10 cellular contexts compared by ENCODE assay signal in genomic region chr17:7559307-7560171, GRCh38. TPM values are rescaled to one million over a fixed set of nuclear protein-coding genes. Genes with fewer than 3 reads are reported as not detected.
DNase-seq lines count a peak whose midpoint lies in the region; ATAC-seq and TF ChIP-seq lines count a peak whose summit lies in the region.
"Had no signal": no experiment of that assay in that cellular context is flagged by ENCODE, and none has a peak within 500 bp of the region (broad histone marks: within the 10 kb centered on the region; RNA-seq: fewer than 3 reads in every experiment).

No MANE protein-coding gene starts in this region.

- peaks cover 78% of the 10 kb centered on the region for H3K4me1 Mint-ChIP-seq in activated naive CD4-positive, alpha-beta T cell treated with anti-CD3 and anti-CD28 coated beads, Interleukin-2, amount 10 ng/mL, durations not matched to agents 7 days and 5 days

- H3K36me3 ChIP-seq in lung (ENCODE audit: control insufficient read depth in 2 of 2, insufficient read depth in 2 of 2, low read length in 2 of 2) = peaks cover 0 to 16% of the 10 kb centered on the region in 2 donors
- H3K36me3 ChIP-seq in tibial artery = peaks cover 6 to 17% (median 7%) of the 10 kb centered on the region in 3 donors

- H3K4me3 Mint-ChIP-seq in activated naive CD4-positive, alpha-beta T cell treated with anti-CD3 and anti-CD28 coated beads, Interleukin-2, amount 10 ng/mL, durations not matched to agents 7 days and 5 days = no peak overlapping the region

- H3K27ac ChIP-seq in angular gyrus (ENCODE audit: low read depth, low read length) (peak overlapping the region; percentile 88), lung (ENCODE audit: low read depth in 1 of 2, low read length in 1 of 2) (peak overlapping the region; percentile 77 to 95), tibial artery (peak overlapping the region; percentile 95 to 96)

- intact Hi-C loops in tibial artery (cut with DNase I; ENCODE audit: low total_unique reads) = loop anchor here (5.0 to 10.0 kb wide), 4 partner anchors 65 to 305 kb away; partner anchors contain the start of genes CTDNEP1, ELP5, FGF11 and KCTD11

- no peak for DNase-seq in activated naive CD4-positive, alpha-beta T cell treated with anti-CD3 and anti-CD28 coated beads, Interleukin-2, amount 10 ng/mL, durations not matched to agents 7 days and 5 days
- DNase-seq in activated naive CD4-positive, alpha-beta T cell treated with Interleukin-2 at 50 U/mL for 16 hours = no peak
- peak; percentile 70 for DNase-seq in lung (ENCODE audit: low spot score)
- DNase-seq in tibial artery = no peak
- DNase-seq in activated CD8-positive, alpha-beta memory T cell treated with anti-CD3 and anti-CD28 coated beads, Interleukin-2, amount 50 U/mL, for 48 hours = no peak
- DNase-seq: T1000 had no signal

- peaks cover 0 to 18% of the 10 kb centered on the region in 2 donors for H3K4me1 ChIP-seq in lung (ENCODE audit: control insufficient read depth in 2 of 2, insufficient read depth in 2 of 2, low read length in 2 of 2)
- peaks cover 0 to 67% (median 61%) of the 10 kb centered on the region in 4 donors for H3K4me1 ChIP-seq in tibial artery

- H3K4me3 ChIP-seq in lung = peak overlapping the region; percentile 23
- peak overlapping the region; percentile 86 to 99 for H3K4me3 ChIP-seq in tibial artery

- no peaks in the 10 kb centered on the region for H3K9me3 Mint-ChIP-seq in activated naive CD4-positive, alpha-beta T cell treated with anti-CD3 and anti-CD28 coated beads, Interleukin-2, amount 10 ng/mL, durations not matched to agents 7 days and 5 days

- ATAC-seq in lung (ENCODE audit: insufficient read depth, low FRiP score) (no peak), GM18907 (IDR thresholded peaks at IDR 0.05; ENCODE audit: unreplicated experiment) (no peak), GM19328 (IDR thresholded peaks at IDR 0.05; ENCODE audit: unreplicated experiment) (no peak)

- no peaks in the 10 kb centered on the region for H3K27me3 Mint-ChIP-seq in activated naive CD4-positive, alpha-beta T cell treated with anti-CD3 and anti-CD28 coated beads, Interleukin-2, amount 10 ng/mL, durations not matched to agents 7 days and 5 days

- WGBS in lung, 2 donors = 37 to 52% methylated on average over 18 of the region's 18 CpGs

- H3K27ac Mint-ChIP-seq in activated naive CD4-positive, alpha-beta T cell treated with anti-CD3 and anti-CD28 coated beads, Interleukin-2, amount 10 ng/mL, durations not matched to agents 7 days and 5 days = peak overlapping the region; percentile 92

- H3K9me3 ChIP-seq in lung (ENCODE audit: control insufficient read depth in 2 of 2, insufficient read depth in 1 of 2, low read length in 1 of 2) = no peaks in the 10 kb centered on the region
- H3K9me3 ChIP-seq in tibial artery = no peaks in the 10 kb centered on the region

- H3K27me3 ChIP-seq in lung (ENCODE audit: control insufficient read depth, insufficient read depth) (no peaks in the 10 kb centered on the region), tibial artery (no peaks in the 10 kb centered on the region)

- peaks cover 39% of the 10 kb centered on the region for H3K36me3 Mint-ChIP-seq in activated naive CD4-positive, alpha-beta T cell treated with anti-CD3 and anti-CD28 coated beads, Interleukin-2, amount 10 ng/mL, durations not matched to agents 7 days and 5 days

- CTCF ChIA-PET in activated naive CD4-positive, alpha-beta T cell treated with anti-CD3 and anti-CD28 coated beads, Interleukin-2, amount 10 ng/mL, durations not matched to agents 7 days and 5 days (lab: Charles Lee) = interaction anchor here (0.7 to 5.5 kb wide), 40 partner anchors 8 to 278 kb away, joined by 3 to 157 read pairs (median 8); partner anchors contain the start of genes ACAP1, FGF11, KCTD11 and MPDU1

- TF ChIP-seq CTCF in lung (IDR thresholded peaks at IDR 0.05; ENCODE audit: control extremely low read depth, extremely low read depth) (no peak), tibial artery (IDR thresholded peaks at IDR 0.05) (no peak)

RNA-seq across cellular contexts. Expression of gene TNFSF13, which starts 1.0 kb away (rescaled TPM):
- total RNA-seq in lung = 100 to 1,000 TPM in 1 of 2 donors, 10 to 100 TPM in 1; 48.7 to 140 TPM
- 100 to 1,000 TPM in 1 of 2 donors, 10 to 100 TPM in 1; 86.0 to 101 TPM for polyA plus RNA-seq in lung
- total RNA-seq: LHCN-M2 had no signal

RNA-seq across cellular contexts. Expression of gene SENP3, which starts 2.2 kb away (rescaled TPM):
- 10 to 100 TPM; 34.0 to 48.3 TPM for total RNA-seq in lung
- polyA plus RNA-seq in lung = 10 to 100 TPM; 48.9 to 54.4 TPM

RNA-seq across cellular contexts. Expression of gene TNFSF12, which starts 10.7 kb away (rescaled TPM):
- total RNA-seq in lung = 10 to 100 TPM; 15.1 to 46.5 TPM
- 10 to 100 TPM; 35.4 to 72.2 TPM for polyA plus RNA-seq in lung

RNA-seq across cellular contexts. Expression of gene CD68, which starts 19.9 kb away (rescaled TPM):
- 100 to 1,000 TPM in 1 of 2 donors, 10 to 100 TPM in 1; 33.3 to 358 TPM for total RNA-seq in lung
- 100 to 1,000 TPM; 431 to 595 TPM for polyA plus RNA-seq in lung

RNA-seq across cellular contexts. Expression of gene MPDU1, which starts 24.1 kb away (rescaled TPM):
- 10 to 100 TPM; 42.3 to 71.5 TPM for total RNA-seq in lung
- 10 to 100 TPM; 98.1 to 99.5 TPM for polyA plus RNA-seq in lung
